ENCODE assay signal across 25 cellular contexts in genomic region chr18:74831571-74832250, GRCh38.
A peak's percentile ranks its signal among the peaks of the same experiment; 100 is the strongest.
DNase-seq lines count a peak whose midpoint lies in the region; ATAC-seq and TF ChIP-seq lines count a peak whose summit lies in the region.
"Had no signal": no experiment of that assay in that cellular context is flagged by ENCODE, and none has a peak within 500 bp of the region (broad histone marks: within the 10 kb centered on the region; RNA-seq: fewer than 3 reads in every experiment).

No MANE protein-coding gene starts in this region.

- no peaks in the 10 kb centered on the region for H3K79me2 ChIP-seq in PC-3 (ENCODE audit: low read length)

- no peak overlapping the region for H2AFZ ChIP-seq in PC-3 (ENCODE audit: low read length)

- DNase-seq in activated CD4-positive, alpha-beta T cell treated with anti-CD3 and anti-CD28 coated beads for 36 hours, result peak; percentile 12
- DNase-seq in activated CD4-positive, alpha-beta T cell treated with anti-CD3 and anti-CD28 coated beads, Interleukin-2, amount 50 U/mL, for 1 hour, result no peak
- DNase-seq in PC-3, result peak; percentile 67
- DNase-seq in epithelial cell of prostate (ENCODE audit: low read depth, low spot score), result peak; percentile 53
- DNase-seq in gastrocnemius medialis, result peak in 1 of 2 donors; percentile 53
- DNase-seq in middle frontal gyrus (ENCODE audit: extremely low spot score, low spot score), result no peak
- DNase-seq in Caco-2, result no peak
- DNase-seq: cerebellar nuclear complex; COR-L47; HCEC 1CT; left ventricle myocardium superior; natural killer cell; NCI-H2081; stimulated activated CD4-positive, alpha-beta T cell treated with anti-CD3 and anti-CD28 coated beads, Interleukin-2, amount 100 ng/mL, for 48 hours; WERI-Rb-1 had no signal

- no peaks in the 10 kb centered on the region for H3K27me3 Mint-ChIP-seq in activated CD4-positive, alpha-beta T cell treated with anti-CD3 and anti-CD28 coated beads for 36 hours
- H3K27me3 Mint-ChIP-seq in Caco-2 (ENCODE audit: insufficient read depth, unreplicated experiment), result no peaks in the 10 kb centered on the region
- H3K27me3 Mint-ChIP-seq: activated naive CD8-positive, alpha-beta T cell; activated T-helper 17 cell treated with anti-CD3 and anti-CD28 coated beads, Interleukin-2, amount 50 U/mL, for 72 hours had no signal

- H3K4me3 ChIP-seq in PC-3 (ENCODE audit: low read length), result no peak overlapping the region
- H3K4me3 ChIP-seq in gastrocnemius medialis, result no peak overlapping the region
- H3K4me3 ChIP-seq in Caco-2 (ENCODE audit: low read depth, low read length), result no peak overlapping the region
- H3K4me3 ChIP-seq: A549, ascending aorta, suprapubic skin, vagina had no signal

- POLR2A ChIA-PET in activated CD4-positive, alpha-beta T cell treated with anti-CD3 and anti-CD28 coated beads for 36 hours (lab: Charles Lee), result no interaction called here
- POLR2A ChIA-PET in PC-3 (lab: Charles Lee; ENCODE audit: unreplicated experiment) (no interaction called here), Caco-2 (lab: Charles Lee) (no interaction called here)

- no peak overlapping the region for H3K4me3 Mint-ChIP-seq in activated CD4-positive, alpha-beta T cell treated with anti-CD3 and anti-CD28 coated beads for 36 hours
- no peak overlapping the region for H3K4me3 Mint-ChIP-seq in Caco-2 (ENCODE audit: unreplicated experiment)
- H3K4me3 Mint-ChIP-seq: activated naive CD8-positive, alpha-beta T cell; activated T-helper 17 cell treated with anti-CD3 and anti-CD28 coated beads, Interleukin-2, amount 50 U/mL, for 72 hours; mesothelial cell of epicardium; natural killer cell; stimulated activated effector memory CD8-positive, alpha-beta T cell treated with anti-CD3 and anti-CD28 coated beads, Interleukin-12 subunit alpha, Interleukin-12 subunit beta, amount 100 ng/mL, for 72 hours had no signal

- no peaks in the 10 kb centered on the region for H3F3A ChIP-seq in PC-3 (ENCODE audit: low read length, unreplicated experiment)

- H3K36me3 ChIP-seq in PC-3 (ENCODE audit: low read depth, low read length) (no peaks in the 10 kb centered on the region), gastrocnemius medialis (no peaks in the 10 kb centered on the region), Caco-2 (ENCODE audit: control insufficient read depth, insufficient read depth, low read length) (no peaks in the 10 kb centered on the region)
- H3K36me3 ChIP-seq: ascending aorta, suprapubic skin, vagina, WERI-Rb-1 had no signal

- no peaks in the 10 kb centered on the region for H3K9me2 ChIP-seq in PC-3 (replicated peaks; ENCODE audit: low read length)

- no peak overlapping the region for H3K9ac ChIP-seq in PC-3 (ENCODE audit: low read length)

- no peak for TF ChIP-seq POLR2A in gastrocnemius medialis (IDR thresholded peaks at IDR 0.05)

- no TSS peak for BruUV-seq in PC-3 (replicated peaks; lab: Mats Ljungman, UMichigan)
- no TSS peak for BruUV-seq in Caco-2 (replicated peaks; lab: Mats Ljungman, UMichigan)

- H3K9me3 Mint-ChIP-seq in activated CD4-positive, alpha-beta T cell treated with anti-CD3 and anti-CD28 coated beads for 36 hours (ENCODE audit: low read depth), result no peaks in the 10 kb centered on the region
- no peaks in the 10 kb centered on the region for H3K9me3 Mint-ChIP-seq in Caco-2 (ENCODE audit: unreplicated experiment)
- H3K9me3 Mint-ChIP-seq: activated T-helper 17 cell treated with anti-CD3 and anti-CD28 coated beads, Interleukin-2, amount 50 U/mL, for 72 hours; natural killer cell; stimulated activated effector memory CD8-positive, alpha-beta T cell treated with anti-CD3 and anti-CD28 coated beads, Interleukin-12 subunit alpha, Interleukin-12 subunit beta, amount 100 ng/mL, for 72 hours had no signal

- peaks cover 11% of the 10 kb centered on the region for H3K36me3 Mint-ChIP-seq in activated CD4-positive, alpha-beta T cell treated with anti-CD3 and anti-CD28 coated beads for 36 hours (ENCODE audit: low read depth)
- no peaks in the 10 kb centered on the region for H3K36me3 Mint-ChIP-seq in Caco-2 (ENCODE audit: insufficient read depth, unreplicated experiment)
- H3K36me3 Mint-ChIP-seq: natural killer cell; stimulated activated effector memory CD8-positive, alpha-beta T cell treated with anti-CD3 and anti-CD28 coated beads, Interleukin-12 subunit alpha, Interleukin-12 subunit beta, amount 100 ng/mL, for 72 hours had no signal

- peak; percentile 64 for ATAC-seq in activated CD4-positive, alpha-beta T cell treated with anti-CD3 and anti-CD28 coated beads for 36 hours
- ATAC-seq in PC-3 (0 out of 2 replicates have a peak, but pooled peaks have one; percentile 19), gastrocnemius medialis (peak; percentile 68 to 79), GM18907 (IDR thresholded peaks at IDR 0.05; ENCODE audit: unreplicated experiment) (no peak)
- ATAC-seq: A549; activated T-helper 17 cell treated with anti-CD3 and anti-CD28 coated beads, Interleukin-2, amount 50 U/mL, for 72 hours; HepG2; left ventricle myocardium superior; natural killer cell; stimulated activated effector memory CD8-positive, alpha-beta T cell treated with anti-CD3 and anti-CD28 coated beads, Interleukin-12 subunit alpha, Interleukin-12 subunit beta, amount 100 ng/mL, for 72 hours had no signal

- no peak overlapping the region for H3K4me2 ChIP-seq in PC-3 (ENCODE audit: low read length)
- H3K4me2 ChIP-seq: A549 had no signal

- H3K4me1 ChIP-seq in PC-3 (ENCODE audit: insufficient read depth, low read length), result peaks cover 30% of the 10 kb centered on the region
- H3K4me1 ChIP-seq in gastrocnemius medialis, result peaks cover 3 to 21% of the 10 kb centered on the region in 2 donors
- H3K4me1 ChIP-seq in Caco-2, result peaks cover 21% of the 10 kb centered on the region
- H3K4me1 ChIP-seq: ascending aorta, suprapubic skin, vagina had no signal

- no peak overlapping the region for H3K27ac Mint-ChIP-seq in activated CD4-positive, alpha-beta T cell treated with anti-CD3 and anti-CD28 coated beads for 36 hours
- H3K27ac Mint-ChIP-seq in Caco-2 (ENCODE audit: unreplicated experiment), result no peak overlapping the region
- H3K27ac Mint-ChIP-seq: activated naive CD8-positive, alpha-beta T cell; activated T-helper 17 cell treated with anti-CD3 and anti-CD28 coated beads, Interleukin-2, amount 50 U/mL, for 72 hours; mesothelial cell of epicardium; natural killer cell; stimulated activated effector memory CD8-positive, alpha-beta T cell treated with anti-CD3 and anti-CD28 coated beads, Interleukin-12 subunit alpha, Interleukin-12 subunit beta, amount 100 ng/mL, for 72 hours had no signal

- H3K9me3 ChIP-seq in PC-3 (ENCODE audit: low read length), result no peaks in the 10 kb centered on the region
- H3K9me3 ChIP-seq in gastrocnemius medialis, result no peaks in the 10 kb centered on the region
- H3K9me3 ChIP-seq in Caco-2, result no peaks in the 10 kb centered on the region
- H3K9me3 ChIP-seq: A549, ascending aorta, suprapubic skin, vagina had no signal

- peaks cover 15% of the 10 kb centered on the region for H3K4me1 Mint-ChIP-seq in activated CD4-positive, alpha-beta T cell treated with anti-CD3 and anti-CD28 coated beads for 36 hours
- H3K4me1 Mint-ChIP-seq in Caco-2 (ENCODE audit: low read depth, unreplicated experiment), result peaks cover 21% of the 10 kb centered on the region

- TF ChIP-seq CTCF in PC-3 (conservative IDR thresholded peaks at IDR 0.05; ENCODE audit: low read depth, low read length) (no peak), gastrocnemius medialis (IDR thresholded peaks at IDR 0.05 in 4 of 5, conservative IDR thresholded peaks at IDR 0.05 in 1 of 5) (no peak), Caco-2 (IDR thresholded peaks at IDR 0.05; ENCODE audit: insufficient read depth in 1 of 2, low read depth in 1 of 2, low read length in 1 of 2, severe bottlenecking in 1 of 2, unreplicated experiment in 1 of 2) (no peak)

- H3K27me3 ChIP-seq in PC-3 (ENCODE audit: low read length) (no peaks in the 10 kb centered on the region), gastrocnemius medialis (no peaks in the 10 kb centered on the region), Caco-2 (replicated peaks; ENCODE audit: control insufficient read depth, insufficient read depth, low read length) (no peaks in the 10 kb centered on the region)
- H3K27me3 ChIP-seq: ascending aorta, suprapubic skin, vagina had no signal

- H4K20me1 ChIP-seq in PC-3 (ENCODE audit: low read length), result no peaks in the 10 kb centered on the region

- intact Hi-C loops in activated CD4-positive, alpha-beta T cell treated with anti-CD3 and anti-CD28 coated beads for 36 hours (cut with DNase I, micrococcal nuclease), result no loop called here
- intact Hi-C loops in PC-3 (cut with micrococcal nuclease), result no loop called here
- intact Hi-C loops in gastrocnemius medialis (cut with DNase I; ENCODE audit: low total_unique reads), result no loop called here
- intact Hi-C loops in Caco-2 (cut with micrococcal nuclease; ENCODE audit: unreplicated experiment), result no loop called here

- CTCF ChIA-PET in activated CD4-positive, alpha-beta T cell treated with anti-CD3 and anti-CD28 coated beads for 36 hours (lab: Charles Lee), result no interaction called here
- CTCF ChIA-PET in PC-3 (lab: Charles Lee) (interaction anchor here (0.5 kb wide), 1 partner anchor 14 kb away, joined by 5 read pairs; no protein-coding TSS in a partner anchor), Caco-2 (lab: Charles Lee) (no interaction called here)

- in situ Hi-C loops in gastrocnemius medialis (cut with MboI; ENCODE audit: low sequenced_read_pairs in 4 of 4), result no loop called here

- H3K27ac ChIP-seq in PC-3 (ENCODE audit: low read length) (no peak overlapping the region), epithelial cell of prostate (no peak overlapping the region), gastrocnemius medialis (peak overlapping the region in 2 of 4 donors; percentile 63 to 67)
- H3K27ac ChIP-seq: A549, ascending aorta, suprapubic skin, vagina, WERI-Rb-1 had no signal

Comparison
In these comparisons a context has a peak if more than half of its experiments do, and no peak if none do; other contexts are left out.
1. DNase-seq: peak in activated CD4-positive, alpha-beta T cell treated with anti-CD3 and anti-CD28 coated beads for 36 hours (single experiment), PC-3 (single experiment) and epithelial cell of prostate (single experiment); none in activated CD4-positive, alpha-beta T cell treated with anti-CD3 and anti-CD28 coated beads, Interleukin-2, amount 50 U/mL, for 1 hour (single experiment), middle frontal gyrus (single experiment) and Caco-2 (0 of 2).